1 cellular context compared by ENCODE assay signal in the genomic region with DNA sequence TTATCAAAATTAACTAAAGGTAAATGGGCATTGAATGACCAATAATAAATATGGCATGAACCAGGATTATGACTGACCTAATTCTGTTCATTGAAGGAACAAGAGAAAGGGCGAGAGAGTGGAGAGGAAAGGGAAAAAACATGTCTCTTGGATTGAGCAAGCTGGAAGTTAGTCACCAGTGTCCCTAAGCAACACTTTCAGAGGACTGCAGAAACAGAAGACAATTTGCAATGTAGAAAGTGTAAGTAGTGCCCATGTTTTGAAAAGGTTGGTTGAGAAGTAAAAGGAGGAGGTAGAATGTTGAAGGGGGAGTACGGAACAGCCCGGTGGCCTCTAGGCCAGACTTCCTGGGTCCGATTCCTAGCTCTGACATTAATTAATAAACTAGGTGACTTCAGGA.
TF ChIP-seq lines count a peak whose summit lies in the region.

No MANE protein-coding gene starts in this region.

TF ChIP-seq in IMR-90, 13 proteins besides CTCF, POLR2A, EP300 and RAD21:
- no peak for TF ChIP-seq RFX5 (IDR thresholded peaks at IDR 0.05; ENCODE audit: low read depth, low read length)
- no peak for TF ChIP-seq MAZ (IDR thresholded peaks at IDR 0.05; ENCODE audit: borderline replicate concordance, low read depth, low read length)
- no peak for TF ChIP-seq USF2 (IDR thresholded peaks at IDR 0.05; ENCODE audit: low read depth, low read length)
- TF ChIP-seq, protein P1, sequence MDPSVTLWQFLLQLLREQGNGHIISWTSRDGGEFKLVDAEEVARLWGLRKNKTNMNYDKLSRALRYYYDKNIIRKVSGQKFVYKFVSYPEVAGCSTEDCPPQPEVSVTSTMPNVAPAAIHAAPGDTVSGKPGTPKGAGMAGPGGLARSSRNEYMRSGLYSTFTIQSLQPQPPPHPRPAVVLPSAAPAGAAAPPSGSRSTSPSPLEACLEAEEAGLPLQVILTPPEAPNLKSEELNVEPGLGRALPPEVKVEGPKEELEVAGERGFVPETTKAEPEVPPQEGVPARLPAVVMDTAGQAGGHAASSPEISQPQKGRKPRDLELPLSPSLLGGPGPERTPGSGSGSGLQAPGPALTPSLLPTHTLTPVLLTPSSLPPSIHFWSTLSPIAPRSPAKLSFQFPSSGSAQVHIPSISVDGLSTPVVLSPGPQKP (IDR thresholded peaks at IDR 0.05; ENCODE audit: borderline replicate concordance, low read depth, low read length) = no peak
- TF ChIP-seq FOS (IDR thresholded peaks at IDR 0.05; ENCODE audit: low read depth, low read length) = no peak
- no peak for TF ChIP-seq MAFK (IDR thresholded peaks at IDR 0.05; ENCODE audit: low read depth, low read length)
- no peak for TF ChIP-seq SMC3 (IDR thresholded peaks at IDR 0.05; ENCODE audit: low read depth, low read length)
- 0 out of 2 replicates have a peak, but pooled peaks have one; percentile 11 for TF ChIP-seq CEBPB (IDR thresholded peaks at IDR 0.05; ENCODE audit: low read depth, low read length)
